1 cellular context compared by ENCODE assay signal in genomic region chr1:2404890-2405511, GRCh38.
TF ChIP-seq lines count a peak whose summit lies in the region.

No MANE protein-coding gene starts in this region.

TF ChIP-seq in GM12878, 131 proteins besides CTCF, POLR2A, EP300 and RAD21:
- TF ChIP-seq SUZ12 (IDR thresholded peaks at IDR 0.05; ENCODE audit: unreplicated experiment) (no peak), RELA (IDR thresholded peaks at IDR 0.05; ENCODE audit: borderline replicate concordance, partially characterized antibody) (no peak), SIX5 (IDR thresholded peaks at IDR 0.05; ENCODE audit: low read depth, low read length, severe bottlenecking) (no peak), WRNIP1 (IDR thresholded peaks at IDR 0.05; ENCODE audit: borderline replicate concordance, low read depth, low read length) (no peak), IRF3 (IDR thresholded peaks at IDR 0.05) (no peak), CBX5 (IDR thresholded peaks at IDR 0.05; ENCODE audit: low read depth) (no peak), CREM (IDR thresholded peaks at IDR 0.05; ENCODE audit: low read depth) (no peak), NR2C2 (IDR thresholded peaks at IDR 0.05; ENCODE audit: borderline replicate concordance, control insufficient read depth, insufficient read length, low read depth) (no peak), REST (IDR thresholded peaks at IDR 0.05; ENCODE audit: low read depth, low read length) (no peak), POLR2AphosphoS2 (IDR thresholded peaks at IDR 0.05; ENCODE audit: low read depth, low read length) (no peak), SPI1 (IDR thresholded peaks at IDR 0.05; ENCODE audit: borderline replicate concordance, insufficient read depth, low read depth, low read length) (no peak)
